28 cellular contexts compared by ENCODE assay signal in the genomic region with DNA sequence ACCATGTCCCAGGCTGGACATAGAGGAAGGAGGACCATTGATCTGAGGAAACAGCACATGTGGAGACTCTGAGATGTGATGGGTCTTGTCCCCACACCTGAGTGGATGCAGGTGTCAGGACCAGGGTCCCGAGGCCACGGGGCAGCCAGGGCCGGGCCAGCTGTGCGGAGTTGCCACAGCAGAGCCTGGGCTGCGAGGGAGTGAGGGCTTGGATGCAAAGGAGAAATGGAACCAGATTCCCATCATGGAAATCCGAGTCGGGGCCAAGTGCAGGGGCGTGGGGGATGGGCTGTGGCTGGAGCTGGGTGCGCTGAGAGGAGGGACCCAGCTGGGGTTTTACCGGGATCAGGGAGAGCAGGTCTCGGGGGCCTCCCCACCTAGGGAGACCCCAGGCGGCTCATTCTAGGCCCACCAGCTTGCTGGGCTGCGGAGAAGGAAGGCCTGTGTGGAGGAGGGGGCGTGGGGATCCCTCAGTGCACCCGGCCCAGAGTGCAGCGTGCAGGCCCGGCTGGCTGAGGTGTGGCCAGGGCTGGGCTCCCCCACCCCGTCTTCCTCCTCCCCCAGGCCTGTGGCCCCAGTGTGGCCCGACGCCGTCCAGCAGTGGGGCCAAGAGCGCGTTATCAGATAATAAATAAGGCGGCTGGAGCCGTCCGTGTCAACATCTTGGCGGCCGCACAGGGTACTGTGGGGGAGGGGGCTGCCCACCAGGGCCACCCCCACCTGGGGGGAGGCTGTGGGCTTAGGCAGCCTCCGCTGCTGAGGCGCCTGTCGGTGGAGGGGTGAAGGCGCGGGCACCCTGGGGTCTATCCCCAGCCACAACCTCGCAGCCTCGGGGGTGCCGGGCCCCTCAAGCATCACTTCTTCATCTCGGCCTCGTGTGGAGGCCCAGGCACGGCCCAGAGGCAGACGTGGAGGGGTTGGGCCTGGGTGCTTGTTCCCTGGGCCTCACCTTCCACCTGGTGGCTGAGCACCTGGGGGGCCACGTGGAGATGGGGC. TPM values are rescaled to one million over a fixed set of nuclear protein-coding genes. Genes with fewer than 3 reads are reported as not detected.
"Had no signal": no experiment of that assay in that cellular context is flagged by ENCODE, and none has a peak within 500 bp of the region (broad histone marks: within the 10 kb centered on the region; RNA-seq: fewer than 3 reads in every experiment).

No MANE protein-coding gene starts in this region.

- H3K27ac Mint-ChIP-seq: activated CD4-positive, alpha-beta memory T cell treated with anti-CD3 and anti-CD28 coated beads for 36 hours; activated naive CD4-positive, alpha-beta T cell treated with anti-CD3 and anti-CD28 coated beads, Interleukin-2, amount 10 ng/mL, durations not matched to agents 7 days and 5 days; naive thymus-derived CD4-positive, alpha-beta T cell; stimulated activated effector memory CD8-positive, alpha-beta T cell treated with anti-CD3 and anti-CD28 coated beads, Interleukin-12 subunit alpha, Interleukin-12 subunit beta, amount 100 ng/mL, for 72 hours; T-cell; T-helper 2 cell treated with Interferon-gamma antibody and Interleukin-4, amounts not matched to agents 5 μg/mL and 100 μg/mL, for 36 hours had no signal

- H3K4me1 Mint-ChIP-seq: activated naive CD4-positive, alpha-beta T cell treated with anti-CD3 and anti-CD28 coated beads, Interleukin-2, amount 10 ng/mL, durations not matched to agents 7 days and 5 days; naive thymus-derived CD4-positive, alpha-beta T cell; stimulated activated effector memory CD8-positive, alpha-beta T cell treated with anti-CD3 and anti-CD28 coated beads, Interleukin-12 subunit alpha, Interleukin-12 subunit beta, amount 100 ng/mL, for 72 hours; T-cell had no signal

- H3K9me3 ChIP-seq: heart right ventricle, prostate gland, testis, vagina had no signal

- ATAC-seq: heart right ventricle; left lobe of liver; naive thymus-derived CD4-positive, alpha-beta T cell; stimulated activated effector memory CD8-positive, alpha-beta T cell treated with anti-CD3 and anti-CD28 coated beads, Interleukin-12 subunit alpha, Interleukin-12 subunit beta, amount 100 ng/mL, for 72 hours; T-cell had no signal

- H3K36me3 ChIP-seq: heart right ventricle, prostate gland, vagina had no signal

- FAIRE-seq: keratinocyte, TTC549 had no signal

- H3K4me3 Mint-ChIP-seq: activated CD4-positive, alpha-beta memory T cell treated with anti-CD3 and anti-CD28 coated beads for 36 hours; activated naive CD4-positive, alpha-beta T cell treated with anti-CD3 and anti-CD28 coated beads, Interleukin-2, amount 10 ng/mL, durations not matched to agents 7 days and 5 days; naive thymus-derived CD4-positive, alpha-beta T cell; stimulated activated effector memory CD8-positive, alpha-beta T cell treated with anti-CD3 and anti-CD28 coated beads, Interleukin-12 subunit alpha, Interleukin-12 subunit beta, amount 100 ng/mL, for 72 hours; T-cell; T-helper 2 cell treated with Interferon-gamma antibody and Interleukin-4, amounts not matched to agents 5 μg/mL and 100 μg/mL, for 36 hours; type B pancreatic cell had no signal

- H3K4me1 ChIP-seq: prostate gland, vagina had no signal

- H3K4me3 ChIP-seq: heart right ventricle, lung, prostate gland, skin epidermis, testis, vagina had no signal

- H3K9me3 Mint-ChIP-seq: activated CD4-positive, alpha-beta memory T cell treated with anti-CD3 and anti-CD28 coated beads for 36 hours; activated naive CD4-positive, alpha-beta T cell treated with anti-CD3 and anti-CD28 coated beads, Interleukin-2, amount 10 ng/mL, durations not matched to agents 7 days and 5 days; naive thymus-derived CD4-positive, alpha-beta T cell; stimulated activated effector memory CD8-positive, alpha-beta T cell treated with anti-CD3 and anti-CD28 coated beads, Interleukin-12 subunit alpha, Interleukin-12 subunit beta, amount 100 ng/mL, for 72 hours; T-cell; T-helper 2 cell treated with Interferon-gamma antibody and Interleukin-4, amounts not matched to agents 5 μg/mL and 100 μg/mL, for 36 hours; type B pancreatic cell had no signal

- H3K27ac ChIP-seq: epithelial cell of prostate, heart right ventricle, prostate gland, skin epidermis, testis, vagina had no signal

- H3K27me3 ChIP-seq: testis, vagina had no signal

- DNase-seq: activated CD4-positive, alpha-beta memory T cell treated with anti-CD3 and anti-CD28 coated beads for 36 hours; activated CD4-positive, alpha-beta T cell treated with anti-CD3 and anti-CD28 coated beads for 4 hours; activated CD4-positive, CD25-positive, alpha-beta regulatory T cell; activated effector memory CD4-positive, alpha-beta T cell treated with anti-CD3 and anti-CD28 coated beads, Interleukin-2, amount 50 U/mL, for 16 hours; activated naive CD4-positive, alpha-beta T cell treated with anti-CD3 and anti-CD28 coated beads, Interleukin-2, amount 10 ng/mL, durations not matched to agents 7 days and 5 days; amygdala; cortex of kidney; foreskin fibroblast; heart right ventricle; naive thymus-derived CD4-positive, alpha-beta T cell; stimulated activated CD4-positive, alpha-beta T cell treated with anti-CD3 and anti-CD28 coated beads, Interleukin-1b, Interleukin-23, amount 100 ng/mL, for 48 hours; T-cell; testis had no signal

- H3K36me3 Mint-ChIP-seq: activated CD4-positive, alpha-beta memory T cell treated with anti-CD3 and anti-CD28 coated beads for 36 hours; activated naive CD4-positive, alpha-beta T cell treated with anti-CD3 and anti-CD28 coated beads, Interleukin-2, amount 10 ng/mL, durations not matched to agents 7 days and 5 days; naive thymus-derived CD4-positive, alpha-beta T cell; stimulated activated effector memory CD8-positive, alpha-beta T cell treated with anti-CD3 and anti-CD28 coated beads, Interleukin-12 subunit alpha, Interleukin-12 subunit beta, amount 100 ng/mL, for 72 hours; T-cell; type B pancreatic cell had no signal

RNA-seq across cellular contexts. Expression of a gene that starts 17.2 kb away (rescaled TPM):
- total RNA-seq: activated CD4-positive, alpha-beta memory T cell treated with anti-CD3 and anti-CD28 coated beads for 36 hours; cerebellum; naive thymus-derived CD4-positive, alpha-beta T cell; osteocyte; T-cell had no signal
- polyA plus RNA-seq: keratinocyte; naive thymus-derived CD4-positive, alpha-beta T cell had no signal

RNA-seq across cellular contexts. Expression of a gene that starts 31.2 kb away (rescaled TPM):
- total RNA-seq: activated CD4-positive, alpha-beta memory T cell treated with anti-CD3 and anti-CD28 coated beads for 36 hours; cerebellum; fibroblast of lung; heart right ventricle; left lobe of liver; mesenteric fat pad; naive thymus-derived CD4-positive, alpha-beta T cell; osteocyte; T-cell had no signal
- polyA plus RNA-seq: fibroblast of lung; heart right ventricle; naive thymus-derived CD4-positive, alpha-beta T cell had no signal
